ENCODE assay signal across 25 cellular contexts in genomic region chr10:72720814-72721665, GRCh38. TPM values are rescaled to one million over a fixed set of nuclear protein-coding genes. Genes with fewer than 3 reads are reported as not detected.
DNase-seq lines count a peak whose midpoint lies in the region; ATAC-seq, FAIRE-seq and TF ChIP-seq lines count a peak whose summit lies in the region.
"Had no signal": no experiment of that assay in that cellular context is flagged by ENCODE, and none has a peak within 500 bp of the region (broad histone marks: within the 10 kb centered on the region; RNA-seq: fewer than 3 reads in every experiment).

No MANE protein-coding gene starts in this region.

- H3K36me3 Mint-ChIP-seq in activated CD4-positive, alpha-beta T cell treated with anti-CD3 and anti-CD28 coated beads, Interleukin-2, amount 10 ng/mL, durations not matched to agents 24 days and 14 days (ENCODE audit: low read depth): peaks cover 2% of the 10 kb centered on the region
- H3K36me3 Mint-ChIP-seq in progenitor cell of endocrine pancreas (ENCODE audit: insufficient read depth): peaks cover 16% of the 10 kb centered on the region
- H3K36me3 Mint-ChIP-seq: naive B cell had no signal

- TF ChIP-seq CTCF in RWPE2 (IDR thresholded peaks at IDR 0.05; ENCODE audit: poor library complexity, severe bottlenecking): no peak
- no peak for TF ChIP-seq CTCF in fibroblast of pulmonary artery (IDR thresholded peaks at IDR 0.05; ENCODE audit: low read length, missing control alignments)
- TF ChIP-seq CTCF in progenitor cell of endocrine pancreas (IDR thresholded peaks at IDR 0.05; ENCODE audit: unreplicated experiment): no peak
- TF ChIP-seq CTCF in D721Med (IDR thresholded peaks at IDR 0.05; ENCODE audit: insufficient read depth, missing control alignments): no peak
- no peak for TF ChIP-seq CTCF in gastroesophageal sphincter (IDR thresholded peaks at IDR 0.05)

- H3K4me1 ChIP-seq in RWPE2 (ENCODE audit: insufficient read depth, poor library complexity, severe bottlenecking) (peaks cover 26% of the 10 kb centered on the region), gastroesophageal sphincter (peaks cover 0 to 15% (median 0%) of the 10 kb centered on the region in 3 donors)

- no peaks in the 10 kb centered on the region for H3K4me1 Mint-ChIP-seq in activated CD4-positive, alpha-beta T cell treated with anti-CD3 and anti-CD28 coated beads, Interleukin-2, amount 10 ng/mL, durations not matched to agents 24 days and 14 days
- peaks cover 13% of the 10 kb centered on the region for H3K4me1 Mint-ChIP-seq in progenitor cell of endocrine pancreas (ENCODE audit: low read depth)
- H3K4me1 Mint-ChIP-seq: activated CD4-positive, alpha-beta T cell treated with anti-CD3 and anti-CD28 coated beads for 36 hours; B cell had no signal

- H3K27me3 ChIP-seq in RWPE2 (ENCODE audit: insufficient read depth, poor library complexity, severe bottlenecking): no peaks in the 10 kb centered on the region
- H3K27me3 ChIP-seq in gastroesophageal sphincter: no peaks in the 10 kb centered on the region
- H3K27me3 ChIP-seq: cardiac muscle cell had no signal

- WGBS in gastroesophageal sphincter (ENCODE audit: low coverage in 1 of 2), 2 donors: 73 to 90% methylated on average over 3 to 4 of the region's 4 CpGs

- ATAC-seq in RWPE2 (ENCODE audit: low read depth) (0 out of 3 replicates have a peak, but pooled peaks have one; percentile 35), gastroesophageal sphincter (no peak), GM21737 (IDR thresholded peaks at IDR 0.05; ENCODE audit: unreplicated experiment) (no peak)
- ATAC-seq: activated CD4-positive, alpha-beta T cell treated with anti-CD3 and anti-CD28 coated beads for 36 hours; activated T-cell treated with anti-CD3 and anti-CD28 coated beads, Interleukin-2, amount 50 U/mL, for 72 hours; left lobe of liver; T-helper 17 cell had no signal

- no peaks in the 10 kb centered on the region for H3K9me3 Mint-ChIP-seq in activated CD4-positive, alpha-beta T cell treated with anti-CD3 and anti-CD28 coated beads, Interleukin-2, amount 10 ng/mL, durations not matched to agents 24 days and 14 days
- no peaks in the 10 kb centered on the region for H3K9me3 Mint-ChIP-seq in progenitor cell of endocrine pancreas (ENCODE audit: low read depth)
- H3K9me3 Mint-ChIP-seq: activated T-cell treated with anti-CD3 and anti-CD28 coated beads, Interleukin-2, amount 50 U/mL, for 72 hours; naive B cell had no signal

- H3K4me3 ChIP-seq in RWPE2 (ENCODE audit: severe bottlenecking) (no peak overlapping the region), fibroblast of pulmonary artery (replicated peaks; ENCODE audit: low read depth, low read length) (no peak overlapping the region), gastroesophageal sphincter (no peak overlapping the region)
- H3K4me3 ChIP-seq: cardiac muscle cell, SK-N-MC had no signal

- H3K27ac Mint-ChIP-seq in activated CD4-positive, alpha-beta T cell treated with anti-CD3 and anti-CD28 coated beads, Interleukin-2, amount 10 ng/mL, durations not matched to agents 24 days and 14 days: no peak overlapping the region
- H3K27ac Mint-ChIP-seq in progenitor cell of endocrine pancreas: peak overlapping the region; percentile 6
- H3K27ac Mint-ChIP-seq: activated CD4-positive, alpha-beta T cell treated with anti-CD3 and anti-CD28 coated beads for 36 hours; activated T-cell treated with anti-CD3 and anti-CD28 coated beads, Interleukin-2, amount 50 U/mL, for 72 hours; B cell; naive B cell; T-helper 17 cell had no signal

- H3K36me3 ChIP-seq in RWPE2 (ENCODE audit: low read depth): peaks cover 14% of the 10 kb centered on the region
- peaks cover 0 to 5% of the 10 kb centered on the region in 2 donors for H3K36me3 ChIP-seq in gastroesophageal sphincter

- H3K27ac ChIP-seq in RWPE2 (ENCODE audit: poor library complexity, severe bottlenecking) (peak overlapping the region; percentile 32), gastroesophageal sphincter (no peak overlapping the region)
- H3K27ac ChIP-seq: cardiac muscle cell, SK-N-MC had no signal

- FAIRE-seq in D721Med (lab: Jason Lieb, UNC): no peak
- FAIRE-seq: A204.1, small intestine had no signal

- H3K9me3 ChIP-seq in RWPE2 (ENCODE audit: severe bottlenecking): no peaks in the 10 kb centered on the region
- H3K9me3 ChIP-seq in gastroesophageal sphincter: no peaks in the 10 kb centered on the region

- TF ChIP-seq POLR2A in gastroesophageal sphincter (IDR thresholded peaks at IDR 0.05): no peak

- peak; percentile 44 for DNase-seq in activated CD4-positive, alpha-beta T cell treated with anti-CD3 and anti-CD28 coated beads, Interleukin-2, amount 10 ng/mL, durations not matched to agents 24 days and 14 days
- DNase-seq in activated CD4-positive, alpha-beta T cell treated with anti-CD3 and anti-CD28 coated beads for 48 hours: no peak
- no peak for DNase-seq in RWPE2 (ENCODE audit: low spot score)
- peak; percentile 34 for DNase-seq in fibroblast of pulmonary artery (ENCODE audit: low read depth)
- no peak for DNase-seq in progenitor cell of endocrine pancreas (ENCODE audit: low spot score, unreplicated experiment)
- no peak for DNase-seq in D721Med (ENCODE audit: insufficient read length, low spot score)
- DNase-seq: activated CD4-positive, alpha-beta T cell treated with anti-CD3 and anti-CD28 coated beads for 36 hours; activated naive CD4-positive, alpha-beta T cell treated with Interleukin-2 at 50 U/mL for 16 hours; activated T-cell treated with anti-CD3 and anti-CD28 coated beads, Interleukin-2, amount 50 U/mL, for 72 hours; DMS79 treated with DMSO at 0.1 percent for 48 hours; HCEC 1CT; naive B cell; NCI-H1417; NCI-H510A treated with DMSO at 0.1 percent for 48 hours; retina; small intestine; stimulated activated CD4-positive, alpha-beta T cell treated with anti-CD3 and anti-CD28 coated beads, Interleukin-1b, Interleukin-23, amount 100 ng/mL, for 48 hours; T-helper 17 cell had no signal

- H3K27me3 Mint-ChIP-seq in activated CD4-positive, alpha-beta T cell treated with anti-CD3 and anti-CD28 coated beads, Interleukin-2, amount 10 ng/mL, durations not matched to agents 24 days and 14 days: no peaks in the 10 kb centered on the region
- H3K27me3 Mint-ChIP-seq in progenitor cell of endocrine pancreas: no peaks in the 10 kb centered on the region
- H3K27me3 Mint-ChIP-seq: activated CD4-positive, alpha-beta T cell treated with anti-CD3 and anti-CD28 coated beads for 36 hours; B cell; naive B cell; T-helper 17 cell had no signal

- H3K4me3 Mint-ChIP-seq in activated CD4-positive, alpha-beta T cell treated with anti-CD3 and anti-CD28 coated beads, Interleukin-2, amount 10 ng/mL, durations not matched to agents 24 days and 14 days: no peak overlapping the region
- H3K4me3 Mint-ChIP-seq in progenitor cell of endocrine pancreas (ENCODE audit: low read depth): no peak overlapping the region
- H3K4me3 Mint-ChIP-seq: activated CD4-positive, alpha-beta T cell treated with anti-CD3 and anti-CD28 coated beads for 36 hours; activated T-cell treated with anti-CD3 and anti-CD28 coated beads, Interleukin-2, amount 50 U/mL, for 72 hours; B cell; naive B cell; T-helper 17 cell had no signal

- no peak for TF ChIP-seq EP300 in gastroesophageal sphincter (IDR thresholded peaks at IDR 0.05)

- intact Hi-C loops in activated CD4-positive, alpha-beta T cell treated with anti-CD3 and anti-CD28 coated beads, Interleukin-2, amount 10 ng/mL, durations not matched to agents 24 days and 14 days (cut with micrococcal nuclease): no loop called here

RNA-seq across cellular contexts. Expression of gene MCU, which starts 29.1 kb away (rescaled TPM):
- 13.5 and 15.9 TPM in 2 replicates for total RNA-seq in activated CD4-positive, alpha-beta T cell treated with anti-CD3 and anti-CD28 coated beads, Interleukin-2, amount 10 ng/mL, durations not matched to agents 24 days and 14 days
- total RNA-seq in progenitor cell of endocrine pancreas (63.8 and 66.2 TPM in 2 replicates), gastroesophageal sphincter (10 to 100 TPM; 17.6 to 24.9 (median 20.3) TPM)

Comparison
In these comparisons a context has a peak if more than half of its experiments do, and no peak if none do; other contexts are left out.
1. DNase-seq: peak in activated CD4-positive, alpha-beta T cell treated with anti-CD3 and anti-CD28 coated beads, Interleukin-2, amount 10 ng/mL, durations not matched to agents 24 days and 14 days (single experiment) and fibroblast of pulmonary artery (single experiment); none in activated CD4-positive, alpha-beta T cell treated with anti-CD3 and anti-CD28 coated beads for 48 hours (single experiment), RWPE2 (single experiment), progenitor cell of endocrine pancreas (single experiment) and D721Med (single experiment).